1 cellular context compared by ENCODE assay signal in the genomic region with DNA sequence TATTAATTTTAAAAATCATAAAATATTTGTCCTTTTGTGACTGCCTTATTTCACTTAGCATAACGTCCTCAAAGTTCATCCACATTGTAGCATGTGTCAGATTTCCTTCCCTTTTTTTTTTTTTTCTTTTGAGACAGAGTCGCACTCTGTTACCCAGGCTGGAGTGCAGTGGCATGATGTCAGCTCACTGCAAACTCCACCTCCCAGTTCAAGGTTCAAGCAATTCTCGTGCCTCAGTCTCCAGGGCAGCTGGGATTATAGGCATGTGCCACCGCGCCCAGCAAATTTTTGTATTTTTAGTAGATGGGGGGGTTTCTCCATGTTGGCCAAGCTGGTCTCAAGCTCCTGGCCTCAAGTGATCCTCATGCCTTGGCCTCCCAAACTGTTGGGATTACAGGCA.
TF ChIP-seq lines count a peak whose summit lies in the region.

No MANE protein-coding gene starts in this region.

TF ChIP-seq in HepG2, 621 proteins besides CTCF, POLR2A, EP300 and RAD21 (continues in another document):
- TF ChIP-seq ZFX (CRISPR knock-in tag; IDR thresholded peaks at IDR 0.05; ENCODE audit: low read depth) = 0 out of 2 replicates have a peak, but pooled peaks have one; percentile 18
- TF ChIP-seq ZNF670 (CRISPR knock-in tag; IDR thresholded peaks at IDR 0.05; ENCODE audit: borderline replicate concordance) = no peak
- TF ChIP-seq MIER3 (CRISPR knock-in tag; IDR thresholded peaks at IDR 0.05; ENCODE audit: borderline replicate concordance) = no peak
- no peak for TF ChIP-seq ZSCAN21 (CRISPR knock-in tag; IDR thresholded peaks at IDR 0.05; ENCODE audit: borderline replicate concordance)
- TF ChIP-seq ZBTB8A (CRISPR knock-in tag; IDR thresholded peaks at IDR 0.05; ENCODE audit: borderline replicate concordance, low read depth) = no peak
- no peak for TF ChIP-seq ZNF33A (CRISPR knock-in tag; IDR thresholded peaks at IDR 0.05; ENCODE audit: borderline replicate concordance)
- TF ChIP-seq GATAD2A (CRISPR knock-in tag; IDR thresholded peaks at IDR 0.05) = peak; percentile 10; the same call in 1 of the 2 replicates
- TF ChIP-seq, protein P1, sequence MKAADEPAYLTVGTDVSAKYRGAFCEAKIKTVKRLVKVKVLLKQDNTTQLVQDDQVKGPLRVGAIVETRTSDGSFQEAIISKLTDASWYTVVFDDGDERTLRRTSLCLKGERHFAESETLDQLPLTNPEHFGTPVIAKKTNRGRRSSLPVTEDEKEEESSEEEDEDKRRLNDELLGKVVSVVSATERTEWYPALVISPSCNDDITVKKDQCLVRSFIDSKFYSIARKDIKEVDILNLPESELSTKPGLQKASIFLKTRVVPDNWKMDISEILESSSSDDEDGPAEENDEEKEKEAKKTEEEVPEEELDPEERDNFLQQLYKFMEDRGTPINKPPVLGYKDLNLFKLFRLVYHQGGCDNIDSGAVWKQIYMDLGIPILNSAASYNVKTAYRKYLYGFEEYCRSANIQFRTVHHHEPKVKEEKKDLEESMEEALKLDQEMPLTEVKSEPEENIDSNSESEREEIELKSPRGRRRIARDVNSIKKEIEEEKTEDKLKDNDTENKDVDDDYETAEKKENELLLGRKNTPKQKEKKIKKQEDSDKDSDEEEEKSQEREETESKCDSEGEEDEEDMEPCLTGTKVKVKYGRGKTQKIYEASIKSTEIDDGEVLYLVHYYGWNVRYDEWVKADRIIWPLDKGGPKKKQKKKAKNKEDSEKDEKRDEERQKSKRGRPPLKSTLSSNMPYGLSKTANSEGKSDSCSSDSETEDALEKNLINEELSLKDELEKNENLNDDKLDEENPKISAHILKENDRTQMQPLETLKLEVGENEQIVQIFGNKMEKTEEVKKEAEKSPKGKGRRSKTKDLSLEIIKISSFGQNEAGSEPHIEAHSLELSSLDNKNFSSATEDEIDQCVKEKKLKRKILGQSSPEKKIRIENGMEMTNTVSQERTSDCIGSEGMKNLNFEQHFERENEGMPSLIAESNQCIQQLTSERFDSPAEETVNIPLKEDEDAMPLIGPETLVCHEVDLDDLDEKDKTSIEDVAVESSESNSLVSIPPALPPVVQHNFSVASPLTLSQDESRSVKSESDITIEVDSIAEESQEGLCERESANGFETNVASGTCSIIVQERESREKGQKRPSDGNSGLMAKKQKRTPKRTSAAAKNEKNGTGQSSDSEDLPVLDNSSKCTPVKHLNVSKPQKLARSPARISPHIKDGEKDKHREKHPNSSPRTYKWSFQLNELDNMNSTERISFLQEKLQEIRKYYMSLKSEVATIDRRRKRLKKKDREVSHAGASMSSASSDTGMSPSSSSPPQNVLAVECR (CRISPR knock-in tag; IDR thresholded peaks at IDR 0.05; ENCODE audit: borderline replicate concordance) = 0 out of 2 replicates have a peak, but pooled peaks have one; percentile 13
- no peak for TF ChIP-seq ZNF431 (CRISPR knock-in tag; IDR thresholded peaks at IDR 0.05; ENCODE audit: borderline replicate concordance, low read depth)
- TF ChIP-seq, protein P2, sequence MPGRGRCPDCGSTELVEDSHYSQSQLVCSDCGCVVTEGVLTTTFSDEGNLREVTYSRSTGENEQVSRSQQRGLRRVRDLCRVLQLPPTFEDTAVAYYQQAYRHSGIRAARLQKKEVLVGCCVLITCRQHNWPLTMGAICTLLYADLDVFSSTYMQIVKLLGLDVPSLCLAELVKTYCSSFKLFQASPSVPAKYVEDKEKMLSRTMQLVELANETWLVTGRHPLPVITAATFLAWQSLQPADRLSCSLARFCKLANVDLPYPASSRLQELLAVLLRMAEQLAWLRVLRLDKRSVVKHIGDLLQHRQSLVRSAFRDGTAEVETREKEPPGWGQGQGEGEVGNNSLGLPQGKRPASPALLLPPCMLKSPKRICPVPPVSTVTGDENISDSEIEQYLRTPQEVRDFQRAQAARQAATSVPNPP (CRISPR knock-in tag; IDR thresholded peaks at IDR 0.05) = no peak
- TF ChIP-seq, protein P3, sequence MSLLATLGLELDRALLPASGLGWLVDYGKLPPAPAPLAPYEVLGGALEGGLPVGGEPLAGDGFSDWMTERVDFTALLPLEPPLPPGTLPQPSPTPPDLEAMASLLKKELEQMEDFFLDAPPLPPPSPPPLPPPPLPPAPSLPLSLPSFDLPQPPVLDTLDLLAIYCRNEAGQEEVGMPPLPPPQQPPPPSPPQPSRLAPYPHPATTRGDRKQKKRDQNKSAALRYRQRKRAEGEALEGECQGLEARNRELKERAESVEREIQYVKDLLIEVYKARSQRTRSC (CRISPR knock-in tag; IDR thresholded peaks at IDR 0.05; ENCODE audit: low read depth) = no peak
- no peak for TF ChIP-seq MBD4 (IDR thresholded peaks at IDR 0.05; ENCODE audit: borderline replicate concordance, low read length)
- TF ChIP-seq PCBP1 (IDR thresholded peaks at IDR 0.05; ENCODE audit: borderline replicate concordance, low read depth, low read length) = no peak
- TF ChIP-seq, protein P4, sequence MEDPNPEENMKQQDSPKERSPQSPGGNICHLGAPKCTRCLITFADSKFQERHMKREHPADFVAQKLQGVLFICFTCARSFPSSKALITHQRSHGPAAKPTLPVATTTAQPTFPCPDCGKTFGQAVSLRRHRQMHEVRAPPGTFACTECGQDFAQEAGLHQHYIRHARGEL (CRISPR knock-in tag; IDR thresholded peaks at IDR 0.05) = no peak
- TF ChIP-seq FOXO1 (CRISPR knock-in tag; IDR thresholded peaks at IDR 0.05) = no peak
- TF ChIP-seq, protein P5, sequence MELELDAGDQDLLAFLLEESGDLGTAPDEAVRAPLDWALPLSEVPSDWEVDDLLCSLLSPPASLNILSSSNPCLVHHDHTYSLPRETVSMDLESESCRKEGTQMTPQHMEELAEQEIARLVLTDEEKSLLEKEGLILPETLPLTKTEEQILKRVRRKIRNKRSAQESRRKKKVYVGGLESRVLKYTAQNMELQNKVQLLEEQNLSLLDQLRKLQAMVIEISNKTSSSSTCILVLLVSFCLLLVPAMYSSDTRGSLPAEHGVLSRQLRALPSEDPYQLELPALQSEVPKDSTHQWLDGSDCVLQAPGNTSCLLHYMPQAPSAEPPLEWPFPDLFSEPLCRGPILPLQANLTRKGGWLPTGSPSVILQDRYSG (CRISPR knock-in tag; IDR thresholded peaks at IDR 0.05) = no peak
- no peak for TF ChIP-seq KLF11 (CRISPR knock-in tag; IDR thresholded peaks at IDR 0.05)
- TF ChIP-seq ZNF251 (CRISPR knock-in tag; IDR thresholded peaks at IDR 0.05) = no peak
- TF ChIP-seq ZNF225 (CRISPR knock-in tag; IDR thresholded peaks at IDR 0.05) = no peak
- TF ChIP-seq ZFP90 (CRISPR knock-in tag; IDR thresholded peaks at IDR 0.05; ENCODE audit: borderline replicate concordance) = no peak
- no peak for TF ChIP-seq KDM5A (IDR thresholded peaks at IDR 0.05; ENCODE audit: borderline replicate concordance, low read length)
- no peak for TF ChIP-seq MEIS2 (CRISPR knock-in tag; IDR thresholded peaks at IDR 0.05)
- TF ChIP-seq, protein P6, sequence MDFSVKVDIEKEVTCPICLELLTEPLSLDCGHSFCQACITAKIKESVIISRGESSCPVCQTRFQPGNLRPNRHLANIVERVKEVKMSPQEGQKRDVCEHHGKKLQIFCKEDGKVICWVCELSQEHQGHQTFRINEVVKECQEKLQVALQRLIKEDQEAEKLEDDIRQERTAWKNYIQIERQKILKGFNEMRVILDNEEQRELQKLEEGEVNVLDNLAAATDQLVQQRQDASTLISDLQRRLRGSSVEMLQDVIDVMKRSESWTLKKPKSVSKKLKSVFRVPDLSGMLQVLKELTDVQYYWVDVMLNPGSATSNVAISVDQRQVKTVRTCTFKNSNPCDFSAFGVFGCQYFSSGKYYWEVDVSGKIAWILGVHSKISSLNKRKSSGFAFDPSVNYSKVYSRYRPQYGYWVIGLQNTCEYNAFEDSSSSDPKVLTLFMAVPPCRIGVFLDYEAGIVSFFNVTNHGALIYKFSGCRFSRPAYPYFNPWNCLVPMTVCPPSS (IDR thresholded peaks at IDR 0.05) = no peak
- TF ChIP-seq, protein P7, sequence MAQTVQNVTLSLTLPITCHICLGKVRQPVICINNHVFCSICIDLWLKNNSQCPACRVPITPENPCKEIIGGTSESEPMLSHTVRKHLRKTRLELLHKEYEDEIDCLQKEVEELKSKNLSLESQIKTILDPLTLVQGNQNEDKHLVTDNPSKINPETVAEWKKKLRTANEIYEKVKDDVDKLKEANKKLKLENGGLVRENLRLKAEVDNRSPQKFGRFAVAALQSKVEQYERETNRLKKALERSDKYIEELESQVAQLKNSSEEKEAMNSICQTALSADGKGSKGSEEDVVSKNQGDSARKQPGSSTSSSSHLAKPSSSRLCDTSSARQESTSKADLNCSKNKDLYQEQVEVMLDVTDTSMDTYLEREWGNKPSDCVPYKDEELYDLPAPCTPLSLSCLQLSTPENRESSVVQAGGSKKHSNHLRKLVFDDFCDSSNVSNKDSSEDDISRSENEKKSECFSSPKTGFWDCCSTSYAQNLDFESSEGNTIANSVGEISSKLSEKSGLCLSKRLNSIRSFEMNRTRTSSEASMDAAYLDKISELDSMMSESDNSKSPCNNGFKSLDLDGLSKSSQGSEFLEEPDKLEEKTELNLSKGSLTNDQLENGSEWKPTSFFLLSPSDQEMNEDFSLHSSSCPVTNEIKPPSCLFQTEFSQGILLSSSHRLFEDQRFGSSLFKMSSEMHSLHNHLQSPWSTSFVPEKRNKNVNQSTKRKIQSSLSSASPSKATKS (CRISPR knock-in tag; IDR thresholded peaks at IDR 0.05) = no peak
- no peak for TF ChIP-seq GPN1 (CRISPR knock-in tag; IDR thresholded peaks at IDR 0.05; ENCODE audit: borderline replicate concordance)
- no peak for TF ChIP-seq ZNF761 (CRISPR knock-in tag; conservative IDR thresholded peaks at IDR 0.05)
- TF ChIP-seq, protein P8, sequence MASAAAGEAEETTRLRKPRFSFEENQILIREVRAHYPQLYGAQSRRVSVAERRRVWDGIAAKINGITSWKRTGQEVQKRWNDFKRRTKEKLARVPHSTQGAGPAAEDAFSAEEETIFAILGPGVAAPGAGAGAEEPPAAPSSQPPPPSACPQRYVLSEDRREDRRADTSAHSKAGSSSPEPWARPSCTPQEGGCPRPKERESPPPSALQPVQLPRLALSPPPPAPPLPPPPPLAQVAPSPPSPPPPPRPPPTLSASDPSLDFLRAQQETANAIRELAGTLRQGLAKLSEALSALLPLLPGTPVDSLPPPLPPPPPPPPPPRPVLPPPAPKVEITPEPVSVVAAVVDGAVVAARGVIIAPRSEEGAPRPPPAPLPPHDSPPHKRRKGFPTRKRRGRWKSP (CRISPR knock-in tag; IDR thresholded peaks at IDR 0.05) = no peak
- no peak for TF ChIP-seq ATAD3A (CRISPR knock-in tag; IDR thresholded peaks at IDR 0.05)
- TF ChIP-seq, protein P9, sequence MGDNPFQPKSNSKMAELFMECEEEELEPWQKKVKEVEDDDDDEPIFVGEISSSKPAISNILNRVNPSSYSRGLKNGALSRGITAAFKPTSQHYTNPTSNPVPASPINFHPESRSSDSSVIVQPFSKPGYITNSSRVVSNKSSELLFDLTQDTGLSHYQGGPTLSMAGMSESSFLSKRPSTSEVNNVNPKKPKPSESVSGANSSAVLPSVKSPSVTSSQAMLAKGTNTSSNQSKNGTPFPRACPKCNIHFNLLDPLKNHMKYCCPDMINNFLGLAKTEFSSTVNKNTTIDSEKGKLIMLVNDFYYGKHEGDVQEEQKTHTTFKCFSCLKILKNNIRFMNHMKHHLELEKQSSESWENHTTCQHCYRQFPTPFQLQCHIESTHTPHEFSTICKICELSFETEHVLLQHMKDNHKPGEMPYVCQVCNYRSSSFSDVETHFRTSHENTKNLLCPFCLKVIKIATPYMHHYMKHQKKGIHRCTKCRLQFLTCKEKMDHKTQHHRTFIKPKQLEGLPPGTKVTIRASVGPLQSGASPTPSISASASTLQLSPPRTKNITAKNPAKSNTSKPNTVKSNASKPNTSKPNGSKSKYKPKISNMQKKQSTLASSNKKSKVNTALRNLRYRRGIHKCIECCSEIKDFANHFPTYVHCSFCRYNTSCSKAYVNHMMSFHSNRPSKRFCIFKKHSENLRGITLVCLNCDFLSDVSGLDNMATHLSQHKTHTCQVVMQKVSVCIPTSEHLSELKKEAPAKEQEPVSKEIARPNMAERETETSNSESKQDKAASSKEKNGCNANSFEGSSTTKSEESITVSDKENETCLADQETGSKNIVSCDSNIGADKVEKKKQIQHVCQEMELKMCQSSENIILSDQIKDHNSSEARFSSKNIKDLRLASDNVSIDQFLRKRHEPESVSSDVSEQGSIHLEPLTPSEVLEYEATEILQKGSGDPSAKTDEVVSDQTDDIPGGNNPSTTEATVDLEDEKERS (CRISPR knock-in tag; IDR thresholded peaks at IDR 0.05) = peak; percentile 40; the same call in 1 of the 2 replicates
- peak; percentile 95 for TF ChIP-seq ZNF629 (CRISPR knock-in tag; conservative IDR thresholded peaks at IDR 0.05)
- TF ChIP-seq, protein P10, sequence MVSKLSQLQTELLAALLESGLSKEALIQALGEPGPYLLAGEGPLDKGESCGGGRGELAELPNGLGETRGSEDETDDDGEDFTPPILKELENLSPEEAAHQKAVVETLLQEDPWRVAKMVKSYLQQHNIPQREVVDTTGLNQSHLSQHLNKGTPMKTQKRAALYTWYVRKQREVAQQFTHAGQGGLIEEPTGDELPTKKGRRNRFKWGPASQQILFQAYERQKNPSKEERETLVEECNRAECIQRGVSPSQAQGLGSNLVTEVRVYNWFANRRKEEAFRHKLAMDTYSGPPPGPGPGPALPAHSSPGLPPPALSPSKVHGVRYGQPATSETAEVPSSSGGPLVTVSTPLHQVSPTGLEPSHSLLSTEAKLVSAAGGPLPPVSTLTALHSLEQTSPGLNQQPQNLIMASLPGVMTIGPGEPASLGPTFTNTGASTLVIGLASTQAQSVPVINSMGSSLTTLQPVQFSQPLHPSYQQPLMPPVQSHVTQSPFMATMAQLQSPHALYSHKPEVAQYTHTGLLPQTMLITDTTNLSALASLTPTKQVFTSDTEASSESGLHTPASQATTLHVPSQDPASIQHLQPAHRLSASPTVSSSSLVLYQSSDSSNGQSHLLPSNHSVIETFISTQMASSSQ (IDR thresholded peaks at IDR 0.05; ENCODE audit: low read depth) = no peak
- TF ChIP-seq, protein P10 (CRISPR knock-in tag; IDR thresholded peaks at IDR 0.05; ENCODE audit: borderline replicate concordance) = no peak
- TF ChIP-seq, protein P11, sequence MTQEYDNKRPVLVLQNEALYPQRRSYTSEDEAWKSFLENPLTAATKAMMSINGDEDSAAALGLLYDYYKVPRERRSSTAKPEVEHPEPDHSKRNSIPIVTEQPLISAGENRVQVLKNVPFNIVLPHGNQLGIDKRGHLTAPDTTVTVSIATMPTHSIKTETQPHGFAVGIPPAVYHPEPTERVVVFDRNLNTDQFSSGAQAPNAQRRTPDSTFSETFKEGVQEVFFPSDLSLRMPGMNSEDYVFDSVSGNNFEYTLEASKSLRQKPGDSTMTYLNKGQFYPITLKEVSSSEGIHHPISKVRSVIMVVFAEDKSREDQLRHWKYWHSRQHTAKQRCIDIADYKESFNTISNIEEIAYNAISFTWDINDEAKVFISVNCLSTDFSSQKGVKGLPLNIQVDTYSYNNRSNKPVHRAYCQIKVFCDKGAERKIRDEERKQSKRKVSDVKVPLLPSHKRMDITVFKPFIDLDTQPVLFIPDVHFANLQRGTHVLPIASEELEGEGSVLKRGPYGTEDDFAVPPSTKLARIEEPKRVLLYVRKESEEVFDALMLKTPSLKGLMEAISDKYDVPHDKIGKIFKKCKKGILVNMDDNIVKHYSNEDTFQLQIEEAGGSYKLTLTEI (CRISPR knock-in tag; conservative IDR thresholded peaks at IDR 0.05) = no peak
- TF ChIP-seq ZNF253 (CRISPR knock-in tag; IDR thresholded peaks at IDR 0.05; ENCODE audit: borderline replicate concordance) = no peak
